ENCODE assay signal across 8 cellular contexts in genomic region chr9:108053555-108054061, GRCh38.
DNase-seq lines count a peak whose midpoint lies in the region; TF ChIP-seq lines count a peak whose summit lies in the region.

No MANE protein-coding gene starts in this region.

- intact Hi-C loops in adrenal gland (cut with DNase I): no loop called here

- TF ChIP-seq CTCF in adrenal gland (IDR thresholded peaks at IDR 0.05) (no peak), right atrium auricular region (IDR thresholded peaks at IDR 0.05) (no peak)

- H3K4me3 ChIP-seq in adrenal gland: no peak overlapping the region
- no peak overlapping the region for H3K4me3 ChIP-seq in right atrium auricular region
- H3K4me3 ChIP-seq in skin epidermis: no peak overlapping the region

- H3K4me1 ChIP-seq in adrenal gland (replicated peaks in 1 of 2) (peaks cover 0 to 29% of the 10 kb centered on the region in 2 donors), right atrium auricular region (peaks cover 0 to 20% of the 10 kb centered on the region in 2 donors)

- H3K9me3 ChIP-seq in adrenal gland (replicated peaks in 1 of 3) (no peaks in the 10 kb centered on the region), right atrium auricular region (no peaks in the 10 kb centered on the region)

- no peaks in the 10 kb centered on the region for H3K36me3 ChIP-seq in adrenal gland (replicated peaks in 1 of 2)
- H3K36me3 ChIP-seq in right atrium auricular region: no peaks in the 10 kb centered on the region

- DNase-seq in HCEC 1CT (peak; percentile 60), adrenal gland (peak; percentile 39 to 81 (median 73)), right atrium auricular region (ENCODE audit: low spot score) (peak; percentile 84), NCI-H146 treated with DMSO at 0.1 percent for 48 hours (lab: John Stamatoyannopoulos, UW; ENCODE audit: unreplicated experiment) (no peak)
- no peak for DNase-seq in stimulated activated CD4-positive, alpha-beta T cell treated with anti-CD3 and anti-CD28 coated beads, Interleukin-12 subunit alpha, Interleukin-12 subunit beta, amount 100 ng/mL, for 4 hours
- DNase-seq in activated CD4-positive, CD25-positive, alpha-beta regulatory T cell treated with anti-CD3 and anti-CD28 coated beads, Interleukin-2, amount 50 U/mL, for 72 hours: no peak
- no peak for DNase-seq in activated CD4-positive, alpha-beta T cell treated with anti-CD3 and anti-CD28 coated beads, Interleukin-2, amount 50 U/mL, for 1 hour

- no peak for TF ChIP-seq POLR2A in adrenal gland (IDR thresholded peaks at IDR 0.05)

- WGBS in adrenal gland, 4 donors: 36 to 53% (median 43%) methylated on average over 12 of the region's 12 CpGs

- H3K27me3 ChIP-seq in adrenal gland: no peaks in the 10 kb centered on the region
- H3K27me3 ChIP-seq in right atrium auricular region: no peaks in the 10 kb centered on the region

- peak overlapping the region in 2 of 5 donors; percentile 20 to 54 for H3K27ac ChIP-seq in adrenal gland
- H3K27ac ChIP-seq in right atrium auricular region: peak overlapping the region; percentile 22 to 53
- peak overlapping the region in 20 of 21 experiments; percentile 13 to 87 (median 56) for H3K27ac ChIP-seq in skin epidermis

Comparison
In these comparisons a context has a peak if more than half of its experiments do, and no peak if none do; other contexts are left out.
1. DNase-seq: peak in HCEC 1CT (single experiment), adrenal gland (7 of 7) and right atrium auricular region (single experiment); none in stimulated activated CD4-positive, alpha-beta T cell treated with anti-CD3 and anti-CD28 coated beads, Interleukin-12 subunit alpha, Interleukin-12 subunit beta, amount 100 ng/mL, for 4 hours (single experiment), activated CD4-positive, CD25-positive, alpha-beta regulatory T cell treated with anti-CD3 and anti-CD28 coated beads, Interleukin-2, amount 50 U/mL, for 72 hours (single experiment), activated CD4-positive, alpha-beta T cell treated with anti-CD3 and anti-CD28 coated beads, Interleukin-2, amount 50 U/mL, for 1 hour (single experiment) and NCI-H146 treated with DMSO at 0.1 percent for 48 hours (single experiment).